In the genomic region with DNA sequence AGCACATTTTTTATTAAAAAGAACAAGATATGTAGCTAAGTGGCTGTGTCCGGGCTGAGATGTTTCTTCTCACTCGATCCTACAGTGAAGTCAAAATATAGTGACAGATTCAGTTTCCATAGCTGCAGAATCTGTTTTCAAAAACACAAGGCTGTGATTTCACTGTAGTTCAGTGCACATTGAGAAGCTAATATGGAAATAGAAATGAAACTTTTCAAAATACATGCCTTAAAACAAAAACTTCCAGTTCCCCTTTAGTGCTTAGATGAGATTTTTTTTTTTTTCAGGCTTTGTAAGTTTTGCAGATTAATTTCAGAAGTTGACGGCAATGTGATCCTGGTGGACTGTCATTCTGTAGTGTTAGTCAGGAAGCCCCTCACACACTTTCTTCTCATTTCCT, we compare ENCODE assay signal across 8 cellular contexts. TPM values are rescaled to one million over a fixed set of nuclear protein-coding genes. Genes with fewer than 3 reads are reported as not detected.
DNase-seq lines count a peak whose midpoint lies in the region; ATAC-seq and TF ChIP-seq lines count a peak whose summit lies in the region.

No MANE protein-coding gene starts in this region.

- peak; percentile 38 for DNase-seq in AG08396 (ENCODE audit: low spot score)
- no peak for DNase-seq in esophagus muscularis mucosa (ENCODE audit: extremely low spot score)
- no peak for DNase-seq in activated T-cell treated with anti-CD3 and anti-CD28 coated beads, Interleukin-2, amount 50 U/mL, for 48 hours
- no peak for DNase-seq in PC-9
- no peak for DNase-seq in NCI-H226

- H2AFZ ChIP-seq in PC-9: no peak overlapping the region

- 6% methylated on average over 3 of the region's 3 CpGs for WGBS in esophagus muscularis mucosa

- H3K27me3 ChIP-seq in esophagus muscularis mucosa (no peaks in the 10 kb centered on the region), skeletal muscle tissue (ENCODE audit: control insufficient read depth in 3 of 3, insufficient read depth in 3 of 3, low read length in 3 of 3) (no peaks in the 10 kb centered on the region), PC-9 (ENCODE audit: insufficient read depth, low read depth) (no peaks in the 10 kb centered on the region)

- no peaks in the 10 kb centered on the region for H3K79me2 ChIP-seq in PC-9 (ENCODE audit: low read depth)

- CTCF ChIA-PET in PC-9 (lab: Charles Lee): interaction anchor here (0.6 kb wide), 1 partner anchor 14 kb away, joined by 3 read pairs; no protein-coding TSS in a partner anchor

- intact Hi-C loops in esophagus muscularis mucosa (cut with DNase I) (loop anchor here (5.0 kb wide), 1 partner anchor 40 kb away; no protein-coding TSS in a partner anchor), PC-9 (cut with micrococcal nuclease; ENCODE audit: unreplicated experiment) (no loop called here)

- TF ChIP-seq POLR2A in esophagus muscularis mucosa (IDR thresholded peaks at IDR 0.05; ENCODE audit: low read depth): no peak

- peaks cover 1% of the 10 kb centered on the region; the same call in 1 of the 2 replicates for H3F3A ChIP-seq in PC-9 (ENCODE audit: insufficient read depth, low read depth)

- H3K27ac ChIP-seq in esophagus muscularis mucosa (replicated peaks in 1 of 4) (peak overlapping the region; percentile 80 to 88 (median 84)), skeletal muscle tissue (ENCODE audit: low read depth, low read length) (peak overlapping the region; percentile 91), PC-9 (no peak overlapping the region)

- POLR2A ChIA-PET in PC-9 (lab: Charles Lee; ENCODE audit: unreplicated experiment): no interaction called here

- TF ChIP-seq EP300 in esophagus muscularis mucosa (IDR thresholded peaks at IDR 0.05): no peak

- ATAC-seq in GM21360 (IDR thresholded peaks at IDR 0.05; ENCODE audit: unreplicated experiment) (peak; percentile 75), HG03575 (IDR thresholded peaks at IDR 0.05; ENCODE audit: extremely low read depth, insufficient number of reproducible peaks, low FRiP score, unreplicated experiment) (peak; percentile 65)

- peak overlapping the region; percentile 33 to 69 (median 63) for H3K9ac ChIP-seq in skeletal muscle tissue (ENCODE audit: low read depth in 1 of 3, low read length in 3 of 3)

- BruUV-seq in PC-9 (replicated peaks; lab: Mats Ljungman, UMichigan): no TSS peak

- no peaks in the 10 kb centered on the region for H3K9me3 ChIP-seq in esophagus muscularis mucosa
- H3K9me3 ChIP-seq in skeletal muscle tissue (ENCODE audit: control insufficient read depth in 3 of 3, low read length in 3 of 3): no peaks in the 10 kb centered on the region
- no peaks in the 10 kb centered on the region for H3K9me3 ChIP-seq in PC-9 (ENCODE audit: insufficient read depth, low read depth)

- TF ChIP-seq CTCF in esophagus muscularis mucosa (IDR thresholded peaks at IDR 0.05) (no peak), PC-9 (conservative IDR thresholded peaks at IDR 0.05) (no peak)

- H3K4me2 ChIP-seq in PC-9: no peak overlapping the region

- H3K4me3 ChIP-seq in esophagus muscularis mucosa: peak overlapping the region in 3 of 4 donors; percentile 21 to 33 (median 23)
- H3K4me3 ChIP-seq in skeletal muscle tissue (ENCODE audit: low read length in 3 of 3): peak overlapping the region in 1 of 3 donors; percentile 45
- no peak overlapping the region for H3K4me3 ChIP-seq in PC-9

- no peaks in the 10 kb centered on the region for H3K9me2 ChIP-seq in PC-9 (ENCODE audit: insufficient read depth)

- peaks cover 84 to 98% (median 96%) of the 10 kb centered on the region in 4 donors for H3K4me1 ChIP-seq in esophagus muscularis mucosa
- H3K4me1 ChIP-seq in skeletal muscle tissue (ENCODE audit: control insufficient read depth in 3 of 3, insufficient read depth in 3 of 3, low read length in 3 of 3): peaks cover 68 to 72% (median 68%) of the 10 kb centered on the region in 3 donors
- peaks cover 9% of the 10 kb centered on the region for H3K4me1 ChIP-seq in PC-9 (replicated peaks; ENCODE audit: insufficient read depth)

- no peaks in the 10 kb centered on the region for H4K20me1 ChIP-seq in PC-9 (ENCODE audit: insufficient read depth)

- H3K36me3 ChIP-seq in esophagus muscularis mucosa (no peaks in the 10 kb centered on the region), skeletal muscle tissue (ENCODE audit: control insufficient read depth in 3 of 3, insufficient read depth in 3 of 3, low read length in 3 of 3) (no peaks in the 10 kb centered on the region), PC-9 (ENCODE audit: low read depth) (no peaks in the 10 kb centered on the region)

RNA-seq across cellular contexts. Expression of gene TRAK1, which starts 23.8 kb away (rescaled TPM):
- total RNA-seq in esophagus muscularis mucosa (10 to 100 TPM; 45.7 to 74.8 (median 57.7) TPM), skeletal muscle tissue (57.9 TPM), PC-9 (2021) (43.4 and 46.8 TPM in 2 replicates)
